ENCODE assay signal across 8 cellular contexts in genomic region chr7:101733713-101734475, GRCh38.
DNase-seq lines count a peak whose midpoint lies in the region; ATAC-seq and TF ChIP-seq lines count a peak whose summit lies in the region.

No MANE protein-coding gene starts in this region.

- H3K27me3 Mint-ChIP-seq in memory B cell = peaks cover 7% of the 10 kb centered on the region

- H3K4me3 Mint-ChIP-seq in memory B cell = peak overlapping the region; percentile 57

- no peak overlapping the region for H3K27ac Mint-ChIP-seq in memory B cell

- TF ChIP-seq CTCF in GM12865 (IDR thresholded peaks at IDR 0.05; ENCODE audit: insufficient read depth, low read depth, low read length, missing control alignments) = no peak
- TF ChIP-seq CTCF in cardiac fibroblast (IDR thresholded peaks at IDR 0.05; ENCODE audit: low read depth, low read length) = no peak

- H3K36me3 Mint-ChIP-seq in memory B cell = peaks cover 2% of the 10 kb centered on the region

- DNase-seq in GM12865 (ENCODE audit: low read depth) (peak; percentile 74), NCI-H2029 treated with DMSO at 0.1 percent for 48 hours (lab: John Stamatoyannopoulos, UW) (peak; percentile 54), cardiac fibroblast (ENCODE audit: low read depth in 2 of 2) (peak; percentile 28 to 72), memory B cell (ENCODE audit: low spot score in 2 of 2) (no peak), Ammon's horn (ENCODE audit: low spot score) (no peak), NAMALWA (ENCODE audit: low spot score) (no peak)

- no peaks in the 10 kb centered on the region for H3K4me1 Mint-ChIP-seq in memory B cell

- H3K9me3 Mint-ChIP-seq in memory B cell = no peaks in the 10 kb centered on the region

- ATAC-seq in memory B cell (ENCODE audit: low read depth) = peak; percentile 29
- ATAC-seq in HG02759 (IDR thresholded peaks at IDR 0.05; ENCODE audit: unreplicated experiment) = no peak
- ATAC-seq in GM19467 (IDR thresholded peaks at IDR 0.05; ENCODE audit: unreplicated experiment) = no peak

- peak overlapping the region; percentile 14; the same call in 1 of the 2 replicates for H3K4me3 ChIP-seq in GM12865 (ENCODE audit: low read depth, low read length)
- H3K4me3 ChIP-seq in cardiac fibroblast (replicated peaks in 1 of 2; ENCODE audit: low read depth in 2 of 2, low read length in 2 of 2) = peak overlapping the region; percentile 36 to 42

Comparison
In these comparisons a context has a peak if more than half of its experiments do, and no peak if none do; other contexts are left out.
1. DNase-seq: peak in GM12865 (single experiment), NCI-H2029 treated with DMSO at 0.1 percent for 48 hours (single experiment) and cardiac fibroblast (2 of 2); none in memory B cell (0 of 2), Ammon's horn (single experiment) and NAMALWA (single experiment).